8 cellular contexts compared by ENCODE assay signal in the genomic region with DNA sequence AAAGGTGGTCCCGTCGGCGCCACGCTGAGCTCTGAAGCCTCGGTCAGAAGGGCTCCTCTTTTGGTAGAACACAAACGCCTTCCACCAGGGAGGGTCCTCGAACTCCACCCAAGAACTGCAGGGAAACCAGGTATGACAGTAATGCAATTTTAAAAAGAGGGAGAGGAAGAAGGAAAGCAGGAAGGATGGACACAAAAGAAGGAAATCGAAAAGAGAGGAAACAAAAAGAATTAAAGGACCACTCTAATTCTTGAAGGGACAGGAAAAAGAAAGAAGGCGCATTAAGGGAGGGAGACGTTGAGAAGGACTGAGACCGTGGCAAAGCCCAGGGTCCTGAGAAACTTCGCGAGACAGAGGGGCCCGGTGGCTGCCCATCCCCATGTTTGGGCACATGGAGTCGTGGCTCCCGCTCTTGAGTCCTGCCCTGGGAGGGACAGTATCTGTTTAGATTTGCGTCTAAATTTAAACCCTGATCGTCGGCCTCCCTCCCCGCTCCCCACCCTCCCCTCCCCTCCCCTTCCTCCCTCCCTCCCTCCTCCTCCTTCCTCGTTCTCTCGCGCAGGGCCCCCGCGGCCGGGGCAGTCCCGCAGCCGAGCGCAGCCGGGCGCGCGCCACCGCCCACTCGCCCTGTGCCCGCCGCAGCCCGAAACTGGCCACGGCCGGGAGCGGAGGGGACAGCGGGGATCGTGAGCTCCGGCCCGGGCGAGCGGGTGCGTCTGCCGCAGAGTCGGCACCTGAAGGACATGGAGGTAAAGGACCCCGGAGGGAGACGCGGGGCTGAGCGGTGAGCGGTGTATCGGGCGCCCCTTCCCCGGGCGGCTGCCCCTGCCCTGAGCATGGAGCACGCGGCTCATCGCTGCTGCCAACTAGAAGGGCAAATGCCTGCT. TPM values are rescaled to one million over a fixed set of nuclear protein-coding genes. Genes with fewer than 3 reads are reported as not detected.
A peak's percentile ranks its signal among the peaks of the same experiment; 100 is the strongest.
DNase-seq lines count a peak whose midpoint lies in the region; ATAC-seq and TF ChIP-seq lines count a peak whose summit lies in the region.

A gene with protein sequence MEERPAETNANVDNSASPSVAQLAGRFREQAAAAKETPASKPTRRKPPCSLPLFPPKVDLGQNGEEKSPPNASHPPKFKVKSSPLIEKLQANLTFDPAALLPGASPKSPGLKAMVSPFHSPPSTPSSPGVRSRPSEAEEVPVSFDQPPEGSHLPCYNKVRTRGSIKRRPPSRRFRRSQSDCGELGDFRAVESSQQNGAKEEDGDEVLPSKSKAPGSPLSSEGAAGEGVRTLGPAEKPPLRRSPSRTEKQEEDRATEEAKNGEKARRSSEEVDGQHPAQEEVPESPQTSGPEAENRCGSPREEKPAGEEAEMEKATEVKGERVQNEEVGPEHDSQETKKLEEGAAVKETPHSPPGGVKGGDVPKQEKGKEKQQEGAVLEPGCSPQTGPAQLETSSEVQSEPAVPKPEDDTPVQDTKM (plus strand): TSS at position 552 of the 887 bp plus-strand sequence. CDS start 192 bp downstream, at position 744.

- peaks cover 26% of the 10 kb centered on the region for H3F3A ChIP-seq in SU-DHL-6 (ENCODE audit: insufficient read depth)

- H3K4me2 ChIP-seq in SU-DHL-6 (ENCODE audit: low read depth, low read length, poor library complexity, severe bottlenecking) = peak within 1 kb of the TSS; percentile 85

- peaks cover 52% of the 10 kb centered on the region for H3K79me2 ChIP-seq in SU-DHL-6 (ENCODE audit: insufficient read depth, low read length)

- no peak for DNase-seq in AG10803 (ENCODE audit: low read depth)
- peak; percentile 80 for DNase-seq in H7
- DNase-seq in astrocyte of the cerebellum (ENCODE audit: low read depth) = no peak
- peak; percentile 65 for DNase-seq in iPS-NIHi11 (ENCODE audit: low spot score)
- peak; percentile 81 for DNase-seq in stimulated activated CD4-positive, alpha-beta T cell treated with anti-CD3 and anti-CD28 coated beads, Interleukin-15, amount 100 ng/mL, for 24 hours
- DNase-seq in foreskin melanocyte = no peak

- no peaks in the 10 kb centered on the region for H4K20me1 ChIP-seq in SU-DHL-6 (ENCODE audit: low read depth, low read length)

- no peaks in the 10 kb centered on the region for H3K9me2 ChIP-seq in SU-DHL-6 (replicated peaks; ENCODE audit: insufficient read depth, low read length)

- peak within 1 kb of the TSS; percentile 97 for H3K27ac ChIP-seq in SU-DHL-6 (ENCODE audit: low read depth, low read length)

- no peaks in the 10 kb centered on the region for H3K9me3 ChIP-seq in SU-DHL-6 (ENCODE audit: insufficient read depth, low read length)

- H3K36me3 ChIP-seq in H7 (replicated peaks; ENCODE audit: control insufficient read depth, insufficient read depth, low read length) (no peaks in the 10 kb centered on the region), SU-DHL-6 (ENCODE audit: low read length) (no peaks in the 10 kb centered on the region)

- H3K27me3 ChIP-seq in H7 (ENCODE audit: control insufficient read depth, insufficient read depth, low read length) (peaks cover 53% of the 10 kb centered on the region), SU-DHL-6 (ENCODE audit: low read length) (no peaks in the 10 kb centered on the region)

- TF ChIP-seq CTCF in AG10803 (conservative IDR thresholded peaks at IDR 0.05; ENCODE audit: low read length) (no peak), SU-DHL-6 (IDR thresholded peaks at IDR 0.05; ENCODE audit: insufficient read depth, low read length, poor library complexity, severe bottlenecking) (no peak), astrocyte of the cerebellum (IDR thresholded peaks at IDR 0.05; ENCODE audit: low read depth, low read length, missing control alignments) (no peak)

- peak within 1 kb of the TSS; percentile 60 for H2AFZ ChIP-seq in SU-DHL-6 (ENCODE audit: low read depth, low read length, severe bottlenecking)

- H3K9ac ChIP-seq in SU-DHL-6 (ENCODE audit: low read length) = peak within 1 kb of the TSS; percentile 94

- H3K4me3 ChIP-seq in AG10803 (ENCODE audit: low read length) (peak within 1 kb of the TSS; percentile 52), H7 (ENCODE audit: insufficient read depth, low read depth, low read length) (peak within 1 kb of the TSS; percentile 74), SU-DHL-6 (ENCODE audit: insufficient read depth, low read length, poor library complexity, severe bottlenecking) (peak within 1 kb of the TSS; percentile 72), astrocyte of the cerebellum (ENCODE audit: low read depth, low read length) (peak within 1 kb of the TSS; percentile 44)

- no peak for ATAC-seq in HG02981 (IDR thresholded peaks at IDR 0.05; ENCODE audit: unreplicated experiment)

- in situ Hi-C loops in astrocyte of the cerebellum (cut with HindIII; ENCODE audit: low sequenced_read_pairs) = loop anchor here (10.0 kb wide), 1 partner anchor 65 kb away; no protein-coding TSS in a partner anchor

RNA-seq across cellular contexts. Expression of the gene that starts here (rescaled TPM):
- total RNA-seq in H7 (2014; rRNA removed; shearing (Covaris generic)) = 0.31 and 0.37 TPM in 2 replicates

Comparison
In these comparisons a context has a peak if more than half of its experiments do, and no peak if none do; other contexts are left out.
1. Peak in DNase-seq and H3K4me3 ChIP-seq in H7; RNA of the gene not detected or under 1 TPM.
2. DNase-seq: peak in iPS-NIHi11 (single experiment) and stimulated activated CD4-positive, alpha-beta T cell treated with anti-CD3 and anti-CD28 coated beads, Interleukin-15, amount 100 ng/mL, for 24 hours (single experiment); none in AG10803 (single experiment), astrocyte of the cerebellum (single experiment) and foreskin melanocyte (single experiment).
3. Peak in every context shown above with its lines, with median percentiles within 50 percentile points of each other: H3K4me3 ChIP-seq.